15 cellular contexts compared by ENCODE assay signal in genomic region chr17:37700881-37701280, GRCh38. TPM values are rescaled to one million over a fixed set of nuclear protein-coding genes. Genes with fewer than 3 reads are reported as not detected.
DNase-seq lines count a peak whose midpoint lies in the region; ATAC-seq and TF ChIP-seq lines count a peak whose summit lies in the region.
"Had no signal": no experiment of that assay in that cellular context is flagged by ENCODE, and none has a peak within 500 bp of the region (broad histone marks: within the 10 kb centered on the region; RNA-seq: fewer than 3 reads in every experiment).

No MANE protein-coding gene starts in this region.

- H2BK120ac ChIP-seq in mesenchymal stem cell (ENCODE audit: low read depth, low read length): no peak overlapping the region

- peaks cover 43% of the 10 kb centered on the region for H3K4me1 Mint-ChIP-seq in activated T-cell treated with anti-CD3 and anti-CD28 coated beads, Interleukin-2, amount 50 U/mL, for 72 hours (ENCODE audit: low read depth)

- no peak overlapping the region for H2BK5ac ChIP-seq in mesenchymal stem cell (ENCODE audit: low read depth, low read length, poor library complexity, severe bottlenecking)

- no peak overlapping the region for H3K27ac ChIP-seq in heart right ventricle
- H3K27ac ChIP-seq in mesenchymal stem cell (ENCODE audit: low read length, poor library complexity, severe bottlenecking): peak overlapping the region; percentile 43
- H3K27ac ChIP-seq: SJCRH30 had no signal

- no peak overlapping the region for H3K14ac ChIP-seq in mesenchymal stem cell (ENCODE audit: low read length in 2 of 2)

- H3K4me2 ChIP-seq in mesenchymal stem cell (ENCODE audit: low read length, poor library complexity, severe bottlenecking): no peak overlapping the region

- H3K4me3 ChIP-seq in BE2C (ENCODE audit: low read depth, low read length): no peak overlapping the region
- H3K4me3 ChIP-seq in GM12864 (ENCODE audit: low read depth, low read length): no peak overlapping the region
- no peak overlapping the region for H3K4me3 ChIP-seq in heart right ventricle
- peak overlapping the region in 1 of 2 experiments; percentile 11 for H3K4me3 ChIP-seq in mesenchymal stem cell (ENCODE audit: insufficient read depth in 1 of 2, low read depth in 1 of 2, low read length in 2 of 2)
- H3K4me3 ChIP-seq: SJCRH30 had no signal

- H3K27ac Mint-ChIP-seq in activated T-cell treated with anti-CD3 and anti-CD28 coated beads, Interleukin-2, amount 50 U/mL, for 72 hours: no peak overlapping the region
- H3K27ac Mint-ChIP-seq: CD4-positive, alpha-beta T cell had no signal

- peaks cover 42% of the 10 kb centered on the region for H3K27me3 Mint-ChIP-seq in activated T-cell treated with anti-CD3 and anti-CD28 coated beads, Interleukin-2, amount 50 U/mL, for 72 hours (ENCODE audit: low read depth)

- no peak overlapping the region for H3K4ac ChIP-seq in mesenchymal stem cell (ENCODE audit: low read depth in 1 of 2, low read length in 2 of 2)

- H3K9ac ChIP-seq in mesenchymal stem cell (ENCODE audit: low read length): no peak overlapping the region

- no peak overlapping the region for H4K91ac ChIP-seq in mesenchymal stem cell (ENCODE audit: low read length)

- H3K9me3 Mint-ChIP-seq in activated T-cell treated with anti-CD3 and anti-CD28 coated beads, Interleukin-2, amount 50 U/mL, for 72 hours: no peaks in the 10 kb centered on the region
- H3K9me3 Mint-ChIP-seq: CD4-positive, alpha-beta T cell had no signal

- H3K79me1 ChIP-seq in mesenchymal stem cell (replicated peaks; ENCODE audit: low read length, poor library complexity, severe bottlenecking): peaks cover 7% of the 10 kb centered on the region

- TF ChIP-seq CTCF in BE2C (IDR thresholded peaks at IDR 0.05; ENCODE audit: low read depth, low read length) (no peak), GM12864 (IDR thresholded peaks at IDR 0.05; ENCODE audit: low read depth, low read length, missing control alignments) (peak; percentile 2), heart right ventricle (IDR thresholded peaks at IDR 0.05) (no peak)

- peak; percentile 28 for DNase-seq in BE2C
- DNase-seq in GM12864 (ENCODE audit: low read depth): no peak
- peak in 1 of 2 donors; percentile 26 for DNase-seq in heart right ventricle
- DNase-seq in mesenchymal stem cell: peak; percentile 20
- no peak for DNase-seq in activated T-cell treated with anti-CD3 and anti-CD28 coated beads, Interleukin-2, amount 50 U/mL, for 72 hours
- DNase-seq in SHP77 (lab: John Stamatoyannopoulos, UW): no peak
- DNase-seq: NCI-H1694 treated with DMSO at 0.1 percent for 48 hours, NCI-H2227 treated with DMSO at 0.1 percent for 48 hours, NCI-H510A treated with DMSO at 0.1 percent for 48 hours had no signal

- no peak overlapping the region for H2BK12ac ChIP-seq in mesenchymal stem cell (ENCODE audit: low read length in 2 of 2)

- H3K36me3 ChIP-seq in BE2C: no peaks in the 10 kb centered on the region
- H3K36me3 ChIP-seq in heart right ventricle: no peaks in the 10 kb centered on the region
- H3K36me3 ChIP-seq in mesenchymal stem cell (ENCODE audit: control insufficient read depth in 1 of 2, insufficient read depth in 2 of 2, low read depth in 1 of 2, low read length in 2 of 2): peaks cover 0 to 61% of the 10 kb centered on the region in 2 experiments
- H3K36me3 ChIP-seq: SJCRH30 had no signal

- ATAC-seq in heart right ventricle: peak in 6 of 8 donors; percentile 39 to 96 (median 73)
- no peak for ATAC-seq in activated T-cell treated with anti-CD3 and anti-CD28 coated beads, Interleukin-2, amount 50 U/mL, for 72 hours (replicated peaks in 1 of 2)
- ATAC-seq in GM18502 (IDR thresholded peaks at IDR 0.05; ENCODE audit: poor library complexity, unreplicated experiment): no peak
- no peak for ATAC-seq in HG03196 (IDR thresholded peaks at IDR 0.05; ENCODE audit: unreplicated experiment)

- intact Hi-C loops in heart right ventricle (cut with DNase I): loop anchor here in 5 of 10 donors (2.0 to 10.0 kb wide), 6 partner anchors 44 to 144 kb away; partner anchors contain the start of gene HNF1B (in 1 of the 5)

- no peaks in the 10 kb centered on the region for H3K36me3 Mint-ChIP-seq in activated T-cell treated with anti-CD3 and anti-CD28 coated beads, Interleukin-2, amount 50 U/mL, for 72 hours (ENCODE audit: insufficient read depth in 2 of 2)

- WGBS in heart right ventricle, 2 donors: 33 to 48% methylated on average over 6 of the region's 6 CpGs
- WGBS in mesenchymal stem cell: 73% methylated on average over 6 of the region's 6 CpGs

- H3K18ac ChIP-seq in mesenchymal stem cell (ENCODE audit: low read depth in 1 of 2, low read length in 2 of 2): peak overlapping the region in 1 of 2 experiments; percentile 18

- no peaks in the 10 kb centered on the region for H3K4me1 ChIP-seq in BE2C
- no peaks in the 10 kb centered on the region for H3K4me1 ChIP-seq in heart right ventricle
- peaks cover 30% of the 10 kb centered on the region for H3K4me1 ChIP-seq in mesenchymal stem cell (ENCODE audit: control insufficient read depth, insufficient read depth, low read depth, low read length)
- H3K4me1 ChIP-seq: SJCRH30 had no signal

- H3K23ac ChIP-seq in mesenchymal stem cell (ENCODE audit: low read length in 2 of 2): no peak overlapping the region

- no peak overlapping the region for H3K4me3 Mint-ChIP-seq in activated T-cell treated with anti-CD3 and anti-CD28 coated beads, Interleukin-2, amount 50 U/mL, for 72 hours
- H3K4me3 Mint-ChIP-seq: CD4-positive, alpha-beta T cell had no signal

- peaks cover 11% of the 10 kb centered on the region for H3K27me3 ChIP-seq in BE2C
- H3K27me3 ChIP-seq in heart right ventricle: peaks cover 0 to 24% (median 9%) of the 10 kb centered on the region in 7 donors
- peaks cover 0 to 46% of the 10 kb centered on the region in 2 experiments for H3K27me3 ChIP-seq in mesenchymal stem cell (ENCODE audit: control insufficient read depth in 1 of 2, insufficient read depth in 1 of 2, low read length in 2 of 2)
- H3K27me3 ChIP-seq: SJCRH30 had no signal

- H4K8ac ChIP-seq in mesenchymal stem cell (ENCODE audit: low read length): no peak overlapping the region

- H3K9me3 ChIP-seq in BE2C (no peaks in the 10 kb centered on the region), heart right ventricle (no peaks in the 10 kb centered on the region), mesenchymal stem cell (ENCODE audit: control insufficient read depth, low read length) (no peaks in the 10 kb centered on the region)
- H3K9me3 ChIP-seq: Caco-2, SJCRH30 had no signal

- H2BK15ac ChIP-seq in mesenchymal stem cell (ENCODE audit: low read depth, poor library complexity, severe bottlenecking): no peak overlapping the region

- peak overlapping the region; percentile 14 for H2AK5ac ChIP-seq in mesenchymal stem cell (ENCODE audit: low read length, severe bottlenecking)

- H2AFZ ChIP-seq in mesenchymal stem cell (ENCODE audit: low read depth, low read length): no peak overlapping the region

RNA-seq across cellular contexts. Expression of gene HNF1B, which starts 44.0 kb away (rescaled TPM):
- not detected for polyA plus RNA-seq in BE2C (2012; ENCODE audit: insufficient read depth, insufficient read length, low read depth)
- not detected for total RNA-seq in heart right ventricle
- not detected for polyA plus RNA-seq in heart right ventricle
- 0.03 TPM for polyA plus RNA-seq in mesenchymal stem cell (2013, experiment 1 of 2)
- polyA plus RNA-seq in mesenchymal stem cell (2013, experiment 2 of 2): 0.03 TPM
- total RNA-seq in activated T-cell treated with anti-CD3 and anti-CD28 coated beads, Interleukin-2, amount 50 U/mL, for 72 hours: under 1 TPM; 0.19 to 0.48 TPM
- total RNA-seq: CD4-positive, alpha-beta T cell; SJCRH30 had no signal
- polyA plus RNA-seq: BJ had no signal

RNA-seq across cellular contexts. Expression of gene DDX52, which starts 57.6 kb away (rescaled TPM):
- polyA plus RNA-seq in BE2C (2012; ENCODE audit: insufficient read depth, insufficient read length, low read depth): 10.4 TPM
- total RNA-seq in heart right ventricle: 10 to 100 TPM; 12.7 to 18.0 (median 14.7) TPM
- 1 to 10 TPM; 7.8 to 8.0 TPM for polyA plus RNA-seq in heart right ventricle
- polyA plus RNA-seq in mesenchymal stem cell (2013, experiment 1 of 2): 27.2 TPM
- 28.6 TPM for polyA plus RNA-seq in mesenchymal stem cell (2013, experiment 2 of 2)
- 10 to 100 TPM; 29.1 to 33.5 TPM for total RNA-seq in activated T-cell treated with anti-CD3 and anti-CD28 coated beads, Interleukin-2, amount 50 U/mL, for 72 hours

Comparison
In these comparisons a context has a peak if more than half of its experiments do, and no peak if none do; other contexts are left out.
1. DNase-seq: peak in BE2C (single experiment) and mesenchymal stem cell (single experiment); none in GM12864 (single experiment), activated T-cell treated with anti-CD3 and anti-CD28 coated beads, Interleukin-2, amount 50 U/mL, for 72 hours (0 of 2) and SHP77 (0 of 2).
2. ATAC-seq: peak in heart right ventricle (6 of 8); none in activated T-cell treated with anti-CD3 and anti-CD28 coated beads, Interleukin-2, amount 50 U/mL, for 72 hours (0 of 2), GM18502 (single experiment) and HG03196 (single experiment).